In genomic region chr13:102780631-102781030, GRCh38 we compare ENCODE assay signal across 9 cellular contexts. TPM values are rescaled to one million over a fixed set of nuclear protein-coding genes. Genes with fewer than 3 reads are reported as not detected.
A peak's percentile ranks its signal among the peaks of the same experiment; 100 is the strongest.
DNase-seq lines count a peak whose midpoint lies in the region; ATAC-seq and TF ChIP-seq lines count a peak whose summit lies in the region.
"Not testable (repeated sequence)": the region's sequence is repeated elsewhere in the genome, so short reads cannot be mapped to it uniquely, and the experiment has no call there.
"Had no signal": no experiment of that assay in that cellular context is flagged by ENCODE, and none has a peak within 500 bp of the region (broad histone marks: within the 10 kb centered on the region; RNA-seq: fewer than 3 reads in every experiment).

No MANE protein-coding gene starts in this region.

- H3K27ac Mint-ChIP-seq in CD4-positive, CD25-positive, alpha-beta regulatory T cell: peak overlapping the region in 2 of 3 donors; percentile 42 to 69
- H3K27ac Mint-ChIP-seq in T-helper 2 cell treated with Interferon-gamma antibody and Interleukin-4, amounts not matched to agents 5 μg/mL and 100 μg/mL, for 36 hours: peak overlapping the region; percentile 98
- H3K27ac Mint-ChIP-seq in activated CD4-positive, alpha-beta memory T cell treated with anti-CD3 and anti-CD28 coated beads, Interleukin-2, amount 10 ng/mL, durations not matched to agents 7 days and 5 days: peak overlapping the region; percentile 98
- peak overlapping the region; percentile 94 for H3K27ac Mint-ChIP-seq in activated T-helper 1 cell treated with anti-CD3 and anti-CD28 coated beads, Interleukin-12 subunit alpha, Interleukin-12 subunit beta, Interleukin-2, Interleukin-4 antibody, amounts not matched to agents 30 ng/mL and 10 ng/mL and 1 ng/mL, durations not matched to agents 14 hours and 24 hours and 36 hours
- H3K27ac Mint-ChIP-seq in activated naive CD8-positive, alpha-beta T cell treated with anti-CD3 and anti-CD28 coated beads, Interleukin-2, amount 10 ng/mL, durations not matched to agents 7 days and 5 days: peak overlapping the region; percentile 73
- peak overlapping the region; percentile 54 to 82 for H3K27ac Mint-ChIP-seq in stimulated activated naive CD8-positive, alpha-beta T cell treated with anti-CD3 and anti-CD28 coated beads, Interleukin-15, amount 100 ng/mL, for 72 hours

- not testable (repeated sequence) for DNase-seq in CD4-positive, CD25-positive, alpha-beta regulatory T cell; T-helper 2 cell treated with Interferon-gamma antibody and Interleukin-4, amounts not matched to agents 5 μg/mL and 100 μg/mL, for 36 hours (ENCODE audit: low spot score); activated CD4-positive, alpha-beta memory T cell treated with anti-CD3 and anti-CD28 coated beads, Interleukin-2, amount 10 ng/mL, durations not matched to agents 7 days and 5 days; activated T-helper 1 cell treated with anti-CD3 and anti-CD28 coated beads, Interleukin-12 subunit alpha, Interleukin-12 subunit beta, Interleukin-2, Interleukin-4 antibody, amounts not matched to agents 30 ng/mL and 10 ng/mL and 1 ng/mL, durations not matched to agents 14 hours and 24 hours and 36 hours (ENCODE audit: low spot score); activated naive CD8-positive, alpha-beta T cell treated with anti-CD3 and anti-CD28 coated beads, Interleukin-2, amount 10 ng/mL, durations not matched to agents 7 days and 5 days; hepatocyte (ENCODE audit: low spot score); stimulated activated naive CD8-positive, alpha-beta T cell treated with anti-CD3 and anti-CD28 coated beads, Interleukin-15, amount 100 ng/mL, for 72 hours
- DNase-seq in MV-4-11 (lab: John Stamatoyannopoulos, UW): peak; percentile 12

- not testable (repeated sequence) for H3K9me3 ChIP-seq in CD4-positive, CD25-positive, alpha-beta regulatory T cell (ENCODE audit: control insufficient read depth in 2 of 2, low read length in 2 of 2); hepatocyte (ENCODE audit: low read depth)

- H3K36me3 Mint-ChIP-seq in CD4-positive, CD25-positive, alpha-beta regulatory T cell: not testable (repeated sequence)
- H3K36me3 Mint-ChIP-seq in T-helper 2 cell treated with Interferon-gamma antibody and Interleukin-4, amounts not matched to agents 5 μg/mL and 100 μg/mL, for 36 hours (ENCODE audit: low read depth): peaks cover 46% of the 10 kb centered on the region
- peaks cover 41% of the 10 kb centered on the region for H3K36me3 Mint-ChIP-seq in activated CD4-positive, alpha-beta memory T cell treated with anti-CD3 and anti-CD28 coated beads, Interleukin-2, amount 10 ng/mL, durations not matched to agents 7 days and 5 days (ENCODE audit: low read depth)
- peaks cover 28% of the 10 kb centered on the region for H3K36me3 Mint-ChIP-seq in activated T-helper 1 cell treated with anti-CD3 and anti-CD28 coated beads, Interleukin-12 subunit alpha, Interleukin-12 subunit beta, Interleukin-2, Interleukin-4 antibody, amounts not matched to agents 30 ng/mL and 10 ng/mL and 1 ng/mL, durations not matched to agents 14 hours and 24 hours and 36 hours (ENCODE audit: low read depth)
- H3K36me3 Mint-ChIP-seq in activated naive CD8-positive, alpha-beta T cell treated with anti-CD3 and anti-CD28 coated beads, Interleukin-2, amount 10 ng/mL, durations not matched to agents 7 days and 5 days: peaks cover 33% of the 10 kb centered on the region

- H3K4me2 ChIP-seq in hepatocyte: not testable (repeated sequence)

- CTCF ChIA-PET in activated CD4-positive, alpha-beta memory T cell treated with anti-CD3 and anti-CD28 coated beads, Interleukin-2, amount 10 ng/mL, durations not matched to agents 7 days and 5 days (lab: Charles Lee): interaction anchor here (1.3 kb wide), 1 partner anchor 189 kb away, joined by 3 read pairs; no protein-coding TSS in a partner anchor

- POLR2A ChIA-PET in activated CD4-positive, alpha-beta memory T cell treated with anti-CD3 and anti-CD28 coated beads, Interleukin-2, amount 10 ng/mL, durations not matched to agents 7 days and 5 days (lab: Charles Lee): interaction anchor here (1.0 to 1.9 kb wide), 3 partner anchors 17 to 184 kb away, joined by 4 to 12 read pairs (median 4); partner anchors contain the start of gene TPP2
- POLR2A ChIA-PET in activated naive CD8-positive, alpha-beta T cell treated with anti-CD3 and anti-CD28 coated beads, Interleukin-2, amount 10 ng/mL, durations not matched to agents 7 days and 5 days (lab: Charles Lee): interaction anchor here (1.6 to 2.2 kb wide), 2 partner anchors 20 to 185 kb away, joined by 4 to 8 read pairs; partner anchors contain the start of gene TPP2

- not testable (repeated sequence) for H3K4me3 ChIP-seq in CD4-positive, CD25-positive, alpha-beta regulatory T cell (ENCODE audit: low read depth, low read length); hepatocyte

- WGBS in hepatocyte (ENCODE audit: low lambda C conversion rate, missing lambda C conversion rate): 59% methylated on average over 4 of the region's 4 CpGs

- H3K27me3 ChIP-seq in CD4-positive, CD25-positive, alpha-beta regulatory T cell (ENCODE audit: control insufficient read depth, insufficient read depth, low read length); hepatocyte: not testable (repeated sequence)

- ATAC-seq in CD4-positive, CD25-positive, alpha-beta regulatory T cell (ENCODE audit: low read depth in 2 of 2); activated naive CD8-positive, alpha-beta T cell treated with anti-CD3 and anti-CD28 coated beads, Interleukin-2, amount 10 ng/mL, durations not matched to agents 7 days and 5 days (ENCODE audit: low read depth); stimulated activated naive CD8-positive, alpha-beta T cell treated with anti-CD3 and anti-CD28 coated beads, Interleukin-15, amount 100 ng/mL, for 72 hours: not testable (repeated sequence)

- not testable (repeated sequence) for H3K36me3 ChIP-seq in CD4-positive, CD25-positive, alpha-beta regulatory T cell (ENCODE audit: control insufficient read depth, insufficient read depth, low read length); hepatocyte (replicated peaks; ENCODE audit: insufficient read depth, low read depth)

- H3K4me1 Mint-ChIP-seq in CD4-positive, CD25-positive, alpha-beta regulatory T cell: peaks cover 8 to 20% (median 19%) of the 10 kb centered on the region in 4 donors
- H3K4me1 Mint-ChIP-seq in T-helper 2 cell treated with Interferon-gamma antibody and Interleukin-4, amounts not matched to agents 5 μg/mL and 100 μg/mL, for 36 hours (ENCODE audit: low read depth): peaks cover 47% of the 10 kb centered on the region
- H3K4me1 Mint-ChIP-seq in activated CD4-positive, alpha-beta memory T cell treated with anti-CD3 and anti-CD28 coated beads, Interleukin-2, amount 10 ng/mL, durations not matched to agents 7 days and 5 days: peaks cover 40% of the 10 kb centered on the region
- H3K4me1 Mint-ChIP-seq in activated T-helper 1 cell treated with anti-CD3 and anti-CD28 coated beads, Interleukin-12 subunit alpha, Interleukin-12 subunit beta, Interleukin-2, Interleukin-4 antibody, amounts not matched to agents 30 ng/mL and 10 ng/mL and 1 ng/mL, durations not matched to agents 14 hours and 24 hours and 36 hours (ENCODE audit: low read depth): peaks cover 45% of the 10 kb centered on the region
- peaks cover 34% of the 10 kb centered on the region for H3K4me1 Mint-ChIP-seq in activated naive CD8-positive, alpha-beta T cell treated with anti-CD3 and anti-CD28 coated beads, Interleukin-2, amount 10 ng/mL, durations not matched to agents 7 days and 5 days
- peaks cover 34% of the 10 kb centered on the region for H3K4me1 Mint-ChIP-seq in stimulated activated naive CD8-positive, alpha-beta T cell treated with anti-CD3 and anti-CD28 coated beads, Interleukin-15, amount 100 ng/mL, for 72 hours

- not testable (repeated sequence) for H3K9me2 ChIP-seq in hepatocyte (replicated peaks; ENCODE audit: insufficient read depth)

- H3K27me3 Mint-ChIP-seq in CD4-positive, CD25-positive, alpha-beta regulatory T cell; T-helper 2 cell treated with Interferon-gamma antibody and Interleukin-4, amounts not matched to agents 5 μg/mL and 100 μg/mL, for 36 hours (ENCODE audit: low read depth); activated CD4-positive, alpha-beta memory T cell treated with anti-CD3 and anti-CD28 coated beads, Interleukin-2, amount 10 ng/mL, durations not matched to agents 7 days and 5 days; activated T-helper 1 cell treated with anti-CD3 and anti-CD28 coated beads, Interleukin-12 subunit alpha, Interleukin-12 subunit beta, Interleukin-2, Interleukin-4 antibody, amounts not matched to agents 30 ng/mL and 10 ng/mL and 1 ng/mL, durations not matched to agents 14 hours and 24 hours and 36 hours (ENCODE audit: insufficient read depth); activated naive CD8-positive, alpha-beta T cell treated with anti-CD3 and anti-CD28 coated beads, Interleukin-2, amount 10 ng/mL, durations not matched to agents 7 days and 5 days; stimulated activated naive CD8-positive, alpha-beta T cell treated with anti-CD3 and anti-CD28 coated beads, Interleukin-15, amount 100 ng/mL, for 72 hours: not testable (repeated sequence)

- not testable (repeated sequence) for H3K4me3 Mint-ChIP-seq in CD4-positive, CD25-positive, alpha-beta regulatory T cell; activated CD4-positive, alpha-beta memory T cell treated with anti-CD3 and anti-CD28 coated beads, Interleukin-2, amount 10 ng/mL, durations not matched to agents 7 days and 5 days; stimulated activated naive CD8-positive, alpha-beta T cell treated with anti-CD3 and anti-CD28 coated beads, Interleukin-15, amount 100 ng/mL, for 72 hours
- H3K4me3 Mint-ChIP-seq in T-helper 2 cell treated with Interferon-gamma antibody and Interleukin-4, amounts not matched to agents 5 μg/mL and 100 μg/mL, for 36 hours: peak overlapping the region; percentile 77
- H3K4me3 Mint-ChIP-seq in activated T-helper 1 cell treated with anti-CD3 and anti-CD28 coated beads, Interleukin-12 subunit alpha, Interleukin-12 subunit beta, Interleukin-2, Interleukin-4 antibody, amounts not matched to agents 30 ng/mL and 10 ng/mL and 1 ng/mL, durations not matched to agents 14 hours and 24 hours and 36 hours: peak overlapping the region; percentile 27
- H3K4me3 Mint-ChIP-seq in activated naive CD8-positive, alpha-beta T cell treated with anti-CD3 and anti-CD28 coated beads, Interleukin-2, amount 10 ng/mL, durations not matched to agents 7 days and 5 days: peak overlapping the region; percentile 38

- not testable (repeated sequence) for H3K27ac ChIP-seq in CD4-positive, CD25-positive, alpha-beta regulatory T cell (ENCODE audit: insufficient read depth, low read length, poor library complexity, severe bottlenecking)
- H3K27ac ChIP-seq in hepatocyte: peak overlapping the region; percentile 28

- H4K20me1 ChIP-seq in hepatocyte (ENCODE audit: insufficient read depth, poor library complexity, severe bottlenecking): not testable (repeated sequence)

- TF ChIP-seq CTCF in hepatocyte (IDR thresholded peaks at IDR 0.05; ENCODE audit: poor library complexity): not testable (repeated sequence)

- H3K4me1 ChIP-seq in CD4-positive, CD25-positive, alpha-beta regulatory T cell (ENCODE audit: control insufficient read depth, insufficient read depth, low read length, poor library complexity, severe bottlenecking): peaks cover 17% of the 10 kb centered on the region
- H3K4me1 ChIP-seq in hepatocyte (ENCODE audit: insufficient read depth): not testable (repeated sequence)

- H3K9me3 Mint-ChIP-seq in CD4-positive, CD25-positive, alpha-beta regulatory T cell; activated T-helper 1 cell treated with anti-CD3 and anti-CD28 coated beads, Interleukin-12 subunit alpha, Interleukin-12 subunit beta, Interleukin-2, Interleukin-4 antibody, amounts not matched to agents 30 ng/mL and 10 ng/mL and 1 ng/mL, durations not matched to agents 14 hours and 24 hours and 36 hours; activated naive CD8-positive, alpha-beta T cell treated with anti-CD3 and anti-CD28 coated beads, Interleukin-2, amount 10 ng/mL, durations not matched to agents 7 days and 5 days: not testable (repeated sequence)
- peaks cover 27% of the 10 kb centered on the region for H3K9me3 Mint-ChIP-seq in T-helper 2 cell treated with Interferon-gamma antibody and Interleukin-4, amounts not matched to agents 5 μg/mL and 100 μg/mL, for 36 hours
- peaks cover 12% of the 10 kb centered on the region for H3K9me3 Mint-ChIP-seq in activated CD4-positive, alpha-beta memory T cell treated with anti-CD3 and anti-CD28 coated beads, Interleukin-2, amount 10 ng/mL, durations not matched to agents 7 days and 5 days
- peaks cover 7 to 21% of the 10 kb centered on the region in 2 donors for H3K9me3 Mint-ChIP-seq in stimulated activated naive CD8-positive, alpha-beta T cell treated with anti-CD3 and anti-CD28 coated beads, Interleukin-15, amount 100 ng/mL, for 72 hours

- intact Hi-C loops in activated T-helper 1 cell treated with anti-CD3 and anti-CD28 coated beads, Interleukin-12 subunit alpha, Interleukin-12 subunit beta, Interleukin-2, Interleukin-4 antibody, amounts not matched to agents 30 ng/mL and 10 ng/mL and 1 ng/mL, durations not matched to agents 14 hours and 24 hours and 36 hours (cut with micrococcal nuclease): not testable (repeated sequence)

- H3K79me2 ChIP-seq in hepatocyte: not testable (repeated sequence)

- H2AFZ ChIP-seq in hepatocyte: not testable (repeated sequence)

RNA-seq across cellular contexts. Expression of gene TEX30, which starts 7.0 kb away (rescaled TPM):
- 8.4 TPM for total RNA-seq in CD4-positive, CD25-positive, alpha-beta regulatory T cell
- polyA plus RNA-seq in CD4-positive, CD25-positive, alpha-beta regulatory T cell: 10 to 100 TPM; 17.5 to 29.5 (median 26.0) TPM
- 10 to 100 TPM; 35.0 to 36.6 TPM for total RNA-seq in activated CD4-positive, alpha-beta memory T cell treated with anti-CD3 and anti-CD28 coated beads, Interleukin-2, amount 10 ng/mL, durations not matched to agents 7 days and 5 days
- 60.2 and 66.0 TPM in 2 replicates for total RNA-seq in activated T-helper 1 cell treated with anti-CD3 and anti-CD28 coated beads, Interleukin-12 subunit alpha, Interleukin-12 subunit beta, Interleukin-2, Interleukin-4 antibody, amounts not matched to agents 30 ng/mL and 10 ng/mL and 1 ng/mL, durations not matched to agents 14 hours and 24 hours and 36 hours
- 10 to 100 TPM; 22.2 to 23.0 TPM for total RNA-seq in activated naive CD8-positive, alpha-beta T cell treated with anti-CD3 and anti-CD28 coated beads, Interleukin-2, amount 10 ng/mL, durations not matched to agents 7 days and 5 days
- total RNA-seq in hepatocyte: 11.3 and 15.4 TPM in 2 replicates
- polyA plus RNA-seq in hepatocyte: 14.6 and 20.6 TPM in 2 replicates

RNA-seq across cellular contexts. Expression of gene POGLUT2, which starts 18.1 kb away (rescaled TPM):
- 0.64 TPM for total RNA-seq in CD4-positive, CD25-positive, alpha-beta regulatory T cell
- 1 to 10 TPM in 2 of 4 donors, under 1 TPM in 2; 0.20 to 1.2 (median 1.0) TPM for polyA plus RNA-seq in CD4-positive, CD25-positive, alpha-beta regulatory T cell
- total RNA-seq in activated CD4-positive, alpha-beta memory T cell treated with anti-CD3 and anti-CD28 coated beads, Interleukin-2, amount 10 ng/mL, durations not matched to agents 7 days and 5 days: 10 to 100 TPM; 10.4 to 10.5 TPM
- total RNA-seq in activated T-helper 1 cell treated with anti-CD3 and anti-CD28 coated beads, Interleukin-12 subunit alpha, Interleukin-12 subunit beta, Interleukin-2, Interleukin-4 antibody, amounts not matched to agents 30 ng/mL and 10 ng/mL and 1 ng/mL, durations not matched to agents 14 hours and 24 hours and 36 hours: 15.8 and 17.8 TPM in 2 replicates
- 1 to 10 TPM; 8.2 to 8.8 TPM for total RNA-seq in activated naive CD8-positive, alpha-beta T cell treated with anti-CD3 and anti-CD28 coated beads, Interleukin-2, amount 10 ng/mL, durations not matched to agents 7 days and 5 days
- total RNA-seq in hepatocyte: 18.1 and 21.4 TPM in 2 replicates
- polyA plus RNA-seq in hepatocyte: 18.1 and 20.7 TPM in 2 replicates
- total RNA-seq: B cell had no signal

RNA-seq across cellular contexts. Expression of gene BIVM, which starts 18.3 kb away (rescaled TPM):
- 8.4 TPM for total RNA-seq in CD4-positive, CD25-positive, alpha-beta regulatory T cell
- polyA plus RNA-seq in CD4-positive, CD25-positive, alpha-beta regulatory T cell: 1 to 10 TPM; 6.1 to 8.1 (median 7.6) TPM
- 10 to 100 TPM; 28.8 to 32.1 TPM for total RNA-seq in activated CD4-positive, alpha-beta memory T cell treated with anti-CD3 and anti-CD28 coated beads, Interleukin-2, amount 10 ng/mL, durations not matched to agents 7 days and 5 days
- total RNA-seq in activated T-helper 1 cell treated with anti-CD3 and anti-CD28 coated beads, Interleukin-12 subunit alpha, Interleukin-12 subunit beta, Interleukin-2, Interleukin-4 antibody, amounts not matched to agents 30 ng/mL and 10 ng/mL and 1 ng/mL, durations not matched to agents 14 hours and 24 hours and 36 hours: 34.4 and 35.6 TPM in 2 replicates
- total RNA-seq in activated naive CD8-positive, alpha-beta T cell treated with anti-CD3 and anti-CD28 coated beads, Interleukin-2, amount 10 ng/mL, durations not matched to agents 7 days and 5 days: 10 to 100 TPM; 19.8 to 26.2 TPM
- total RNA-seq in hepatocyte: 23.4 and 33.5 TPM in 2 replicates
- polyA plus RNA-seq in hepatocyte: 10.7 and 16.9 TPM in 2 replicates
